Comparison of ENCODE assay signal across 9 cellular contexts in genomic region chr1:3530931-3531818, GRCh38.
DNase-seq lines count a peak whose midpoint lies in the region; FAIRE-seq and TF ChIP-seq lines count a peak whose summit lies in the region.
"Had no signal": no experiment of that assay in that cellular context is flagged by ENCODE, and none has a peak within 500 bp of the region (broad histone marks: within the 10 kb centered on the region; RNA-seq: fewer than 3 reads in every experiment).

No MANE protein-coding gene starts in this region.

- H3K27ac ChIP-seq in RWPE1 (peak overlapping the region; percentile 94), parathyroid adenoma (no peak overlapping the region), thymus (ENCODE audit: low read depth) (peak overlapping the region; percentile 80)

- peak; percentile 20 for DNase-seq in DMS153 (lab: John Stamatoyannopoulos, UW)
- DNase-seq in DMS153 treated with DMSO at 0.1 percent for 48 hours (lab: John Stamatoyannopoulos, UW; ENCODE audit: unreplicated experiment): no peak
- peak; percentile 96 for DNase-seq in RWPE1 (ENCODE audit: low spot score)
- DNase-seq in activated gamma-delta T cell treated with anti-CD3 and anti-CD28 coated beads, Interleukin-2, amount 50 U/mL, for 16 hours (ENCODE audit: low read depth): peak; percentile 43
- no peak for DNase-seq in glutamatergic neuron
- no peak for DNase-seq in D721Med (ENCODE audit: insufficient read length, low spot score)

- no peaks in the 10 kb centered on the region for H3K9me3 ChIP-seq in parathyroid adenoma (ENCODE audit: control insufficient read depth, low read length)
- H3K9me3 ChIP-seq in thymus (ENCODE audit: control insufficient read depth): no peaks in the 10 kb centered on the region

- H3K9ac ChIP-seq in parathyroid adenoma: no peak overlapping the region

- peaks cover 10% of the 10 kb centered on the region for H3K4me1 Mint-ChIP-seq in glutamatergic neuron (ENCODE audit: low read depth, unreplicated experiment)

- CTCF ChIA-PET in RWPE1 (lab: Yijun Ruan, JAX): interaction anchor here (0.7 to 1.0 kb wide), 5 partner anchors 9 to 83 kb away, joined by 3 to 6 read pairs (median 5); no protein-coding TSS in a partner anchor

- H3K4me2 ChIP-seq in parathyroid adenoma (ENCODE audit: low read length): peak overlapping the region; percentile 80

- H3K4me3 ChIP-seq in parathyroid adenoma (ENCODE audit: low read depth, low read length) (peak overlapping the region; percentile 42), thymus (ENCODE audit: low read length) (peak overlapping the region; percentile 65)

- 2% methylated on average over 96 of the region's 96 CpGs for WGBS in thymus

- H3K27me3 Mint-ChIP-seq in glutamatergic neuron (ENCODE audit: unreplicated experiment): peaks cover 17% of the 10 kb centered on the region

- TF ChIP-seq CTCF in RWPE1 (conservative IDR thresholded peaks at IDR 0.05; ENCODE audit: low read depth) (no peak), glutamatergic neuron (IDR thresholded peaks at IDR 0.05; ENCODE audit: partially characterized antibody, unreplicated experiment) (no peak), parathyroid adenoma (IDR thresholded peaks at IDR 0.05) (no peak), D721Med (IDR thresholded peaks at IDR 0.05; ENCODE audit: insufficient read depth, missing control alignments) (no peak)

- H3K27ac Mint-ChIP-seq in glutamatergic neuron (ENCODE audit: unreplicated experiment): no peak overlapping the region

- H3K36me3 ChIP-seq in parathyroid adenoma (ENCODE audit: control insufficient read depth, insufficient read depth, low read length): no peaks in the 10 kb centered on the region
- H3K36me3 ChIP-seq in thymus (ENCODE audit: control insufficient read depth, insufficient read depth): no peaks in the 10 kb centered on the region

- H3K4me1 ChIP-seq in parathyroid adenoma (no peaks in the 10 kb centered on the region), thymus (ENCODE audit: control insufficient read depth, insufficient read depth, low read length) (peaks cover 6% of the 10 kb centered on the region)

- H3K4me3 Mint-ChIP-seq in glutamatergic neuron (ENCODE audit: unreplicated experiment): peak overlapping the region; percentile 72

- POLR2A ChIA-PET in RWPE1 (lab: Yijun Ruan, JAX; ENCODE audit: low non-redundant PET): interaction anchor here (0.6 kb wide), 1 partner anchor 23 kb away, joined by 3 read pairs; no protein-coding TSS in a partner anchor

- no peak for FAIRE-seq in D721Med (lab: Jason Lieb, UNC)
- FAIRE-seq: A204.1 had no signal

- H3K36me3 Mint-ChIP-seq in glutamatergic neuron (ENCODE audit: unreplicated experiment): no peaks in the 10 kb centered on the region

- H2AFZ ChIP-seq in parathyroid adenoma: no peak overlapping the region

- H3K27me3 ChIP-seq in parathyroid adenoma (ENCODE audit: control insufficient read depth, insufficient read depth, low read length): no peaks in the 10 kb centered on the region
- H3K27me3 ChIP-seq in thymus (ENCODE audit: control insufficient read depth, insufficient read depth): no peaks in the 10 kb centered on the region

- H3K79me2 ChIP-seq in parathyroid adenoma: no peaks in the 10 kb centered on the region

- H3K9me3 Mint-ChIP-seq in glutamatergic neuron (ENCODE audit: unreplicated experiment): peaks cover 2% of the 10 kb centered on the region

Comparison
In these comparisons a context has a peak if more than half of its experiments do, and no peak if none do; other contexts are left out.
1. DNase-seq: peak in DMS153 (single experiment), RWPE1 (single experiment) and activated gamma-delta T cell treated with anti-CD3 and anti-CD28 coated beads, Interleukin-2, amount 50 U/mL, for 16 hours (single experiment); none in DMS153 treated with DMSO at 0.1 percent for 48 hours (single experiment), glutamatergic neuron (single experiment) and D721Med (single experiment).